In the genomic region with DNA sequence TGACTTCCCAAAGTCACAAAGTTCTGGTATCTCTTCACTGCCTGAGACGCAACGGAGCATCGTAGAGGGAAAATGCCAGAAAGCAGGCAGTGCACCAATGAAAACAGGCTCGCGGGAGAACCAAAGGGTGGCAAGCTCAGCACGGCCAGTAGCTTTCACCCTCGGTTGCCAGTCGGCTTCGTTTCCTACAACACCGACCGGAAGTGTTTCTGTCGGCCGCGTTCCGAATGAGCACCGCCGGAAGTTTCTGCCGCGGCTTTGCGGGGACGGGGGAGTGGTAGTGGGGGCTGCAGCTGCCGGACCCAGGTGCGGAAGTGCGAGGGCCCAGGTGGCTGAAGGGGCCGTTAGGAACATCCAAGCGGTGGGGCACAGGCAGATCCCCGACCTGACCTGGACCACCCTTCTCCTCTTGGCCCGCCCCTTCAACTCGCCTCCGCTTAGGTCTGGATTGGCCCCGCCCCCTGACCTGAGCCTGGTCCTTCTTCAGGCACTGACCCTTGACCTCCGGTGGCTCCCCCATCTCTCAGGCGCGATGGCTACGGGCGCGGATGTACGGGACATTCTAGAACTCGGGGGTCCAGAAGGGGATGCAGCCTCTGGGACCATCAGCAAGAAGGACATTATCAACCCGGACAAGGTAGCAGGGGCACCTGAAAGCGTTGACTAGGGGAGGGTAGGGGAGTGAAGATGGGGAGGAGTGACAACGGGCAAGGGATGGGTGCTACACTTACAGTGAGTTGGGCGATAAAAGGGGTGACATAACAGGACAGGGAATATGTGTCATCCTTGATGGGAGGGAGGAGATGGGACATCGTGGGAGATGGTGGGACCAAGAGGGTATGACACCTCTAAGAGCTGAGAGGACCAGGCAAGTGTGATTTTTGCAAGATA, we compare ENCODE assay signal across 9 cellular contexts. TPM values are rescaled to one million over a fixed set of nuclear protein-coding genes. Genes with fewer than 3 reads are reported as not detected.
DNase-seq lines count a peak whose midpoint lies in the region; ATAC-seq, FAIRE-seq and TF ChIP-seq lines count a peak whose summit lies in the region.
"Had no signal": no experiment of that assay in that cellular context is flagged by ENCODE, and none has a peak within 500 bp of the region (broad histone marks: within the 10 kb centered on the region; RNA-seq: fewer than 3 reads in every experiment).

A gene with protein sequence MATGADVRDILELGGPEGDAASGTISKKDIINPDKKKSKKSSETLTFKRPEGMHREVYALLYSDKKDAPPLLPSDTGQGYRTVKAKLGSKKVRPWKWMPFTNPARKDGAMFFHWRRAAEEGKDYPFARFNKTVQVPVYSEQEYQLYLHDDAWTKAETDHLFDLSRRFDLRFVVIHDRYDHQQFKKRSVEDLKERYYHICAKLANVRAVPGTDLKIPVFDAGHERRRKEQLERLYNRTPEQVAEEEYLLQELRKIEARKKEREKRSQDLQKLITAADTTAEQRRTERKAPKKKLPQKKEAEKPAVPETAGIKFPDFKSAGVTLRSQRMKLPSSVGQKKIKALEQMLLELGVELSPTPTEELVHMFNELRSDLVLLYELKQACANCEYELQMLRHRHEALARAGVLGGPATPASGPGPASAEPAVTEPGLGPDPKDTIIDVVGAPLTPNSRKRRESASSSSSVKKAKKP (plus strand): TSS at position 250 of the 891 bp plus-strand sequence. CDS start 283 bp downstream, at position 533.

- H3K36me3 ChIP-seq in NT2/D1 (ENCODE audit: insufficient read depth, insufficient read length, low read length) (peaks cover 41% of the 10 kb centered on the region), endodermal cell (ENCODE audit: control insufficient read depth, insufficient read depth, low read length) (peaks cover 39% of the 10 kb centered on the region)

- FAIRE-seq in HTR-8/SVneo (lab: Jason Lieb, UNC): no peak
- FAIRE-seq: colon had no signal

- peak; percentile 71 for ATAC-seq in GM19463 (IDR thresholded peaks at IDR 0.05; ENCODE audit: unreplicated experiment)
- peak; percentile 90 for ATAC-seq in activated CD8-positive, alpha-beta memory T cell treated with anti-CD3 and anti-CD28 coated beads, Interleukin-2, amount 10 ng/mL, durations not matched to agents 7 days and 5 days

- H3K36me3 Mint-ChIP-seq in activated CD8-positive, alpha-beta memory T cell treated with anti-CD3 and anti-CD28 coated beads, Interleukin-2, amount 10 ng/mL, durations not matched to agents 7 days and 5 days: peaks cover 8% of the 10 kb centered on the region
- peaks cover 22% of the 10 kb centered on the region for H3K36me3 Mint-ChIP-seq in endodermal cell (ENCODE audit: low read depth)

- no peak for TF ChIP-seq CTCF in endodermal cell (conservative IDR thresholded peaks at IDR 0.05)

- H3K4me3 Mint-ChIP-seq in activated CD8-positive, alpha-beta memory T cell treated with anti-CD3 and anti-CD28 coated beads, Interleukin-2, amount 10 ng/mL, durations not matched to agents 7 days and 5 days: peak within 1 kb of the TSS; percentile 90
- peak within 1 kb of the TSS; percentile 89 for H3K4me3 Mint-ChIP-seq in endodermal cell

- H3K9ac ChIP-seq in NT2/D1 (ENCODE audit: insufficient read length, low read depth) (peak within 1 kb of the TSS; percentile 96), endodermal cell (ENCODE audit: extremely low read depth, low read length, poor library complexity, severe bottlenecking) (peak within 1 kb of the TSS; percentile 38)

- H3K27me3 ChIP-seq in NT2/D1 (ENCODE audit: insufficient read depth, insufficient read length) (no peaks in the 10 kb centered on the region), endodermal cell (ENCODE audit: control insufficient read depth, insufficient read depth, low read length, poor library complexity, severe bottlenecking) (peaks cover 8% of the 10 kb centered on the region)

- no peaks in the 10 kb centered on the region for H3K9me3 Mint-ChIP-seq in activated CD8-positive, alpha-beta memory T cell treated with anti-CD3 and anti-CD28 coated beads, Interleukin-2, amount 10 ng/mL, durations not matched to agents 7 days and 5 days (ENCODE audit: low read depth)
- H3K9me3 Mint-ChIP-seq in endodermal cell: no peaks in the 10 kb centered on the region

- CTCF ChIA-PET in activated CD8-positive, alpha-beta memory T cell treated with anti-CD3 and anti-CD28 coated beads, Interleukin-2, amount 10 ng/mL, durations not matched to agents 7 days and 5 days (lab: Charles Lee): interaction anchor here (0.6 to 1.8 kb wide), 5 partner anchors 11 to 396 kb away, joined by 3 to 6 read pairs (median 4); no protein-coding TSS in a partner anchor

- peak within 1 kb of the TSS; percentile 94 for H3K4me3 ChIP-seq in NT2/D1 (ENCODE audit: insufficient read length, low read depth)
- peak within 1 kb of the TSS; percentile 97 for H3K4me3 ChIP-seq in endodermal cell (ENCODE audit: low read length)

- peak within 1 kb of the TSS; percentile 89 for H3K27ac Mint-ChIP-seq in activated CD8-positive, alpha-beta memory T cell treated with anti-CD3 and anti-CD28 coated beads, Interleukin-2, amount 10 ng/mL, durations not matched to agents 7 days and 5 days
- H3K27ac Mint-ChIP-seq in endodermal cell: peak within 1 kb of the TSS; percentile 75

- no peaks in the 10 kb centered on the region for H3K27me3 Mint-ChIP-seq in activated CD8-positive, alpha-beta memory T cell treated with anti-CD3 and anti-CD28 coated beads, Interleukin-2, amount 10 ng/mL, durations not matched to agents 7 days and 5 days
- peaks cover 7% of the 10 kb centered on the region for H3K27me3 Mint-ChIP-seq in endodermal cell (ENCODE audit: insufficient read depth)

- H3K9me3 ChIP-seq in NT2/D1 (ENCODE audit: insufficient read depth, low read length) (no peaks in the 10 kb centered on the region), endodermal cell (ENCODE audit: control insufficient read depth, low read length) (no peaks in the 10 kb centered on the region)

- no peak within 1 kb of the TSS for H3K27ac ChIP-seq in endodermal cell (ENCODE audit: low read depth, low read length)

- DNase-seq in C1 segment of cervical spinal cord (lab: John Stamatoyannopoulos, UW): peak in 13 of 14 donors; percentile 66 to 92 (median 83)
- peak; percentile 60 for DNase-seq in HTR-8/SVneo (ENCODE audit: insufficient read length, low spot score)
- peak; percentile 86 for DNase-seq in NT2/D1 (ENCODE audit: low read depth, low spot score)
- DNase-seq in activated CD8-positive, alpha-beta memory T cell treated with anti-CD3 and anti-CD28 coated beads, Interleukin-2, amount 10 ng/mL, durations not matched to agents 7 days and 5 days: peak; percentile 90
- peak; percentile 94 for DNase-seq in endodermal cell
- peak; percentile 94 for DNase-seq in mesenteric fat pad (ENCODE audit: low spot score)
- peak; percentile 73 for DNase-seq in stimulated activated CD8-positive, alpha-beta memory T cell treated with anti-CD3 and anti-CD28 coated beads, Interleukin-15, amount 100 ng/mL, for 1 hour (ENCODE audit: low read depth)

- H3K4me1 ChIP-seq in NT2/D1 (ENCODE audit: insufficient read depth, insufficient read length) (no peaks in the 10 kb centered on the region), endodermal cell (ENCODE audit: control insufficient read depth, insufficient read depth, low read length) (no peaks in the 10 kb centered on the region)

- 1 to 9% methylated on average over 13 to 44 of the region's 44 CpGs for WGBS in endodermal cell (ENCODE audit: insufficient coverage in 1 of 2, insufficient read length in 1 of 2), 2 experiments

- H3K4me1 Mint-ChIP-seq in activated CD8-positive, alpha-beta memory T cell treated with anti-CD3 and anti-CD28 coated beads, Interleukin-2, amount 10 ng/mL, durations not matched to agents 7 days and 5 days: peaks cover 28% of the 10 kb centered on the region
- H3K4me1 Mint-ChIP-seq in endodermal cell: peaks cover 7% of the 10 kb centered on the region

RNA-seq across cellular contexts. Expression of the gene that starts here (rescaled TPM):
- 10 to 100 TPM; 36.9 to 44.1 TPM for total RNA-seq in activated CD8-positive, alpha-beta memory T cell treated with anti-CD3 and anti-CD28 coated beads, Interleukin-2, amount 10 ng/mL, durations not matched to agents 7 days and 5 days
- total RNA-seq in endodermal cell: 10 to 100 TPM; 49.1 to 53.8 TPM
- polyA plus RNA-seq in endodermal cell (2013, experiment 1 of 2): 46.9 TPM
- 39.5 TPM for polyA plus RNA-seq in endodermal cell (2013, experiment 2 of 2)
- total RNA-seq in mesenteric fat pad: 27.5 TPM
